8 cellular contexts compared by ENCODE assay signal in the genomic region with DNA sequence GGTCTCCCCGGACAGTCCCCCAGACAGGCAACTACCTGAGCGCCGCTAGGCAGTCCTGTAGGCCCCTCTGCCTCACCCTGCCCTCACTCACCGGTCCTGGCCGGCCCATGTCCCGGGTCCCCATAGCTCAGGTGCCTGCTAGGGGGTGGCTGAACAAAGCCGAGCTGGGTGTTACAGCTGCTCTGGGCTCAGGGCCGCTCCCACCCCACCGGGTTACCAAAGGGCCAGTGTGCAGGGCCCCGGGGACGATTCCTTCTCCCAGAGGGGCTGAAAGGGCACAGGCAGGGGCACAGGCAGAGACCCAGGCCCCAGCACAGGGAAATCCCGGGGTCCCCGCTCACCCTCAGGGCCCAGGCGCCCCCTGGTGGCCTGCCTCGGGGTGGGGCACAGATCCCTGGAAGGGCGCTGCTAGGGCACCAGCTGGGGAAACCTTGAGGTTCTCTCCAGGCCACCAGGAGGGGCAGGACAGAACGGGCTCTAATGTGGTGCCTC.
A peak's percentile ranks its signal among the peaks of the same experiment; 100 is the strongest.
DNase-seq lines count a peak whose midpoint lies in the region; ATAC-seq and TF ChIP-seq lines count a peak whose summit lies in the region.

No MANE protein-coding gene starts in this region.

- CTCF ChIA-PET in AG04450 (lab: Charles Lee): interaction anchor here (0.7 to 3.4 kb wide), 15 partner anchors 8 to 442 kb away, joined by 3 to 40 read pairs (median 6); a partner anchor contains a TSS
- CTCF ChIA-PET in T-cell (lab: Charles Lee): interaction anchor here (0.6 to 1.8 kb wide), 6 partner anchors 254 to 316 kb away, joined by 3 to 12 read pairs (median 5); a partner anchor contains a TSS

- no peaks in the 10 kb centered on the region for H3K36me3 Mint-ChIP-seq in T-cell
- H3K36me3 Mint-ChIP-seq in immature natural killer cell: no peaks in the 10 kb centered on the region

- H3K27ac Mint-ChIP-seq in T-cell: no peak overlapping the region
- no peak overlapping the region for H3K27ac Mint-ChIP-seq in immature natural killer cell

- H3K4me3 ChIP-seq in AG04450 (ENCODE audit: low read depth, low read length): no peak overlapping the region
- no peak overlapping the region for H3K4me3 ChIP-seq in adipocyte (ENCODE audit: low read length)

- H3K9me3 ChIP-seq in AG04450 (ENCODE audit: control insufficient read depth, insufficient read depth, low read length) (no peaks in the 10 kb centered on the region), adipocyte (ENCODE audit: control insufficient read depth, low read length) (peaks cover 8% of the 10 kb centered on the region)

- TF ChIP-seq CTCF in AG04450 (IDR thresholded peaks at IDR 0.05; ENCODE audit: low read depth, low read length): peak; percentile 75

- peaks cover 0 to 6% (median 0%) of the 10 kb centered on the region in 3 donors for H3K4me1 Mint-ChIP-seq in T-cell
- H3K4me1 Mint-ChIP-seq in immature natural killer cell: no peaks in the 10 kb centered on the region

- H3K9ac ChIP-seq in adipocyte (ENCODE audit: low read length): no peak overlapping the region

- no peaks in the 10 kb centered on the region for H3K9me3 Mint-ChIP-seq in T-cell
- H3K9me3 Mint-ChIP-seq in immature natural killer cell: peaks cover 0 to 2% (median 0%) of the 10 kb centered on the region in 6 donors

- H3K27ac ChIP-seq in AG04450 (ENCODE audit: low read depth, low read length): no peak overlapping the region

- POLR2A ChIA-PET in AG04450 (lab: Yijun Ruan, JAX) (interaction anchor here (1.7 kb wide), 1 partner anchor 256 kb away, joined by 7 read pairs; no protein-coding TSS in a partner anchor), T-cell (lab: Charles Lee) (no interaction called here)

- peaks cover 0 to 6% of the 10 kb centered on the region in 2 donors for H3K27me3 Mint-ChIP-seq in T-cell
- H3K27me3 Mint-ChIP-seq in immature natural killer cell (ENCODE audit: low read depth in 3 of 3): peaks cover 5 to 8% (median 7%) of the 10 kb centered on the region in 3 donors

- DNase-seq in AG04450 (ENCODE audit: low read depth, low spot score) (no peak), GM19240 (ENCODE audit: insufficient read length, low spot score) (peak; percentile 61), T-cell (peak; percentile 15 to 77 (median 55)), adipocyte (ENCODE audit: low read depth) (peak; percentile 65), immature natural killer cell (peak; percentile 49 to 57 (median 55)), NCI-H187 treated with DMSO at 0.1 percent for 48 hours (lab: John Stamatoyannopoulos, UW) (no peak)
- DNase-seq in stimulated activated CD4-positive, alpha-beta T cell treated with anti-CD3 and anti-CD28 coated beads, Interleukin-4, amount 100 ng/mL, for 1 hour: peak; percentile 72

- H3K27me3 ChIP-seq in AG04450 (ENCODE audit: control insufficient read depth, insufficient read depth, low read length): peaks cover 33% of the 10 kb centered on the region
- H3K27me3 ChIP-seq in adipocyte (replicated peaks; ENCODE audit: control insufficient read depth, insufficient read depth, low read length): peaks cover 68% of the 10 kb centered on the region

- no peaks in the 10 kb centered on the region for H3K4me1 ChIP-seq in adipocyte (ENCODE audit: control insufficient read depth, insufficient read depth, low read length)

- peak; percentile 56 to 81 (median 70) for ATAC-seq in T-cell (replicated peaks in 1 of 4)
- ATAC-seq in HG02938 (IDR thresholded peaks at IDR 0.05; ENCODE audit: unreplicated experiment): no peak

- H3K4me3 Mint-ChIP-seq in T-cell (no peak overlapping the region), immature natural killer cell (no peak overlapping the region)

- H3K36me3 ChIP-seq in adipocyte (ENCODE audit: control insufficient read depth, insufficient read depth, low read length, severe bottlenecking): no peaks in the 10 kb centered on the region

Comparison
In these comparisons a context has a peak if more than half of its experiments do, and no peak if none do; other contexts are left out.
1. DNase-seq: peak in GM19240 (single experiment), T-cell (34 of 34), adipocyte (single experiment), immature natural killer cell (3 of 3) and stimulated activated CD4-positive, alpha-beta T cell treated with anti-CD3 and anti-CD28 coated beads, Interleukin-4, amount 100 ng/mL, for 1 hour (single experiment); none in AG04450 (single experiment) and NCI-H187 treated with DMSO at 0.1 percent for 48 hours (single experiment).